20 cellular contexts compared by ENCODE assay signal in the genomic region with DNA sequence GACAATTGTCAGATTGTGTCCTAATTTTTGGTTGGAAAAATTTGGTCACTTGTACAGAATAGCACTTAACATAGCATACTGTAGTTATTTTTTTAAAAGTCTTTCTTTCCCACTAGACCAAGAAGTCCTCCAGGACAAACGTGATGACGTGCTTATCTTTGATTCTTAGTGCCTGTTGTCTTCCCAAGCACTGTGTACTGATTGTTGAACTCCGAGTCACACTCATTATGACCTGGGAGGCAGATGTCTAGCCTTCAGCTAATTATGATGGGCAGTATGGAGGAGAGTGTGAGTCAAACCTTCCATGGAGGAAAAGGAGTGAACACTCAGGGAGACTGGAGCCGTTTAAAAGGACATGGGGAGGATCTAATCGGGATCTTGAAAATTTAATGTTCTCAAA.
DNase-seq lines count a peak whose midpoint lies in the region; ATAC-seq, FAIRE-seq and TF ChIP-seq lines count a peak whose summit lies in the region.
"Had no signal": no experiment of that assay in that cellular context is flagged by ENCODE, and none has a peak within 500 bp of the region (broad histone marks: within the 10 kb centered on the region; RNA-seq: fewer than 3 reads in every experiment).

No MANE protein-coding gene starts in this region.

- TF ChIP-seq POLR2A in body of pancreas (IDR thresholded peaks at IDR 0.05): no peak

- no peak for TF ChIP-seq CTCF in CD4-positive, alpha-beta T cell (IDR thresholded peaks at IDR 0.05)
- TF ChIP-seq CTCF in body of pancreas (IDR thresholded peaks at IDR 0.05) (no peak), right atrium auricular region (IDR thresholded peaks at IDR 0.05) (no peak), smooth muscle cell (IDR thresholded peaks at IDR 0.05; ENCODE audit: borderline replicate concordance, insufficient read depth, poor library complexity, severe bottlenecking) (no peak), mammary epithelial cell (conservative IDR thresholded peaks at IDR 0.05 in 1 of 2, IDR thresholded peaks at IDR 0.05 in 1 of 2; ENCODE audit: extremely low read depth in 1 of 2, insufficient read depth in 1 of 2, low read depth in 1 of 2, low read length in 2 of 2) (no peak)

- peaks cover 48% of the 10 kb centered on the region for H3K4me1 Mint-ChIP-seq in CD4-positive, alpha-beta T cell (ENCODE audit: low read depth)

- H3F3A ChIP-seq in smooth muscle cell (ENCODE audit: low read depth): peaks cover 13% of the 10 kb centered on the region

- dilution Hi-C loops in mammary epithelial cell (cut with HindIII; ENCODE audit: low sequenced_read_pairs): loop anchor here (5.0 kb wide), 1 partner anchor 105 kb away; no protein-coding TSS in a partner anchor

- H3K4me2 ChIP-seq in smooth muscle cell (peak overlapping the region; percentile 3), mammary epithelial cell (ENCODE audit: insufficient read depth, low read depth, low read length) (no peak overlapping the region)

- peaks cover 7% of the 10 kb centered on the region for H3K9me3 Mint-ChIP-seq in CD4-positive, alpha-beta T cell
- H3K9me3 Mint-ChIP-seq: activated naive CD4-positive, alpha-beta T cell treated with anti-CD3 and anti-CD28 coated beads, Interleukin-2, amount 50 U/mL, for 24 hours had no signal

- intact Hi-C loops in CD4-positive, alpha-beta T cell (cut with DNase I, micrococcal nuclease): no loop called here
- intact Hi-C loops in body of pancreas (cut with DNase I): no loop called here
- intact Hi-C loops in mammary epithelial cell (cut with micrococcal nuclease): no loop called here

- no peaks in the 10 kb centered on the region for H3K9me3 ChIP-seq in CD4-positive, alpha-beta T cell (ENCODE audit: control insufficient read depth, low read length)
- H3K9me3 ChIP-seq in body of pancreas (no peaks in the 10 kb centered on the region), right atrium auricular region (no peaks in the 10 kb centered on the region), smooth muscle cell (replicated peaks; ENCODE audit: low read depth) (no peaks in the 10 kb centered on the region), mammary epithelial cell (replicated peaks; ENCODE audit: insufficient read depth, low read length) (no peaks in the 10 kb centered on the region)

- no peaks in the 10 kb centered on the region for H3K36me3 ChIP-seq in body of pancreas (replicated peaks in 1 of 2; ENCODE audit: insufficient read depth in 1 of 2, low read depth in 2 of 2)
- H3K36me3 ChIP-seq in right atrium auricular region: no peaks in the 10 kb centered on the region
- no peaks in the 10 kb centered on the region for H3K36me3 ChIP-seq in smooth muscle cell (ENCODE audit: low read depth)
- H3K36me3 ChIP-seq in mammary epithelial cell (ENCODE audit: insufficient read depth, low read length): no peaks in the 10 kb centered on the region

- 37 to 52% methylated on average over 5 of the region's 5 CpGs for WGBS in body of pancreas, 2 donors
- 8% methylated on average over 5 of the region's 5 CpGs for WGBS in smooth muscle cell (ENCODE audit: low lambda C conversion rate)
- 54% methylated on average over 5 of the region's 5 CpGs for WGBS in mammary epithelial cell (ENCODE audit: low coverage, missing lambda C conversion rate)

- CTCF ChIA-PET in CD4-positive, alpha-beta T cell (lab: Charles Lee): interaction anchor here (1.3 kb wide), 1 partner anchor 26 kb away, joined by 3 read pairs; no protein-coding TSS in a partner anchor
- CTCF ChIA-PET in mammary epithelial cell (lab: Charles Lee; ENCODE audit: low non-redundant PET): no interaction called here

- POLR2A ChIA-PET in CD4-positive, alpha-beta T cell (lab: Charles Lee): no interaction called here

- no peak overlapping the region for H3K27ac ChIP-seq in CD4-positive, alpha-beta T cell (ENCODE audit: low read depth, low read length)
- no peak overlapping the region for H3K27ac ChIP-seq in body of pancreas
- peak overlapping the region; percentile 53 to 60 for H3K27ac ChIP-seq in right atrium auricular region
- H3K27ac ChIP-seq in smooth muscle cell (ENCODE audit: low read depth): peak overlapping the region; percentile 41
- H3K27ac ChIP-seq in mammary epithelial cell (ENCODE audit: insufficient read depth, low read depth, low read length): no peak overlapping the region

- no peak for ATAC-seq in CD4-positive, alpha-beta T cell (ENCODE audit: poor library complexity)
- ATAC-seq in body of pancreas: peak; percentile 45
- ATAC-seq: activated CD4-positive, CD25-positive, alpha-beta regulatory T cell treated with anti-CD3 and anti-CD28 coated beads, Interleukin-2, amount 50 U/mL, for 24 hours; activated T-cell treated with anti-CD3 and anti-CD28 coated beads, Interleukin-2, amount 50 U/mL, for 72 hours had no signal

- H3K27ac Mint-ChIP-seq in CD4-positive, alpha-beta T cell: peak overlapping the region; percentile 74
- H3K27ac Mint-ChIP-seq: activated naive CD4-positive, alpha-beta T cell treated with anti-CD3 and anti-CD28 coated beads, Interleukin-2, amount 50 U/mL, for 24 hours; activated T-cell treated with anti-CD3 and anti-CD28 coated beads, Interleukin-2, amount 50 U/mL, for 72 hours; CD14-positive monocyte; stimulated activated naive CD8-positive, alpha-beta T cell treated with anti-CD3 and anti-CD28 coated beads, Interleukin-15, Interleukin-2, amounts not matched to agents 100 ng/mL and 50 ng/mL, for 24 hours had no signal

- no peak for FAIRE-seq in HTR-8/SVneo (lab: Jason Lieb, UNC)
- FAIRE-seq: H1, RCC 7860 had no signal

- H2AFZ ChIP-seq in smooth muscle cell (ENCODE audit: low read depth) (no peak overlapping the region), mammary epithelial cell (ENCODE audit: low read depth, low read length) (no peak overlapping the region)

- H3K36me3 Mint-ChIP-seq in CD4-positive, alpha-beta T cell (ENCODE audit: low read depth): peaks cover 54% of the 10 kb centered on the region
- H3K36me3 Mint-ChIP-seq: brain, CD14-positive monocyte had no signal

- no peaks in the 10 kb centered on the region for H3K27me3 Mint-ChIP-seq in CD4-positive, alpha-beta T cell
- H3K27me3 Mint-ChIP-seq: activated naive CD4-positive, alpha-beta T cell treated with anti-CD3 and anti-CD28 coated beads, Interleukin-2, amount 50 U/mL, for 24 hours; stimulated activated naive CD8-positive, alpha-beta T cell treated with anti-CD3 and anti-CD28 coated beads, Interleukin-15, Interleukin-2, amounts not matched to agents 100 ng/mL and 50 ng/mL, for 24 hours had no signal

- H3K4me3 Mint-ChIP-seq in CD4-positive, alpha-beta T cell: no peak overlapping the region
- H3K4me3 Mint-ChIP-seq: activated naive CD4-positive, alpha-beta T cell treated with anti-CD3 and anti-CD28 coated beads, Interleukin-2, amount 50 U/mL, for 24 hours; activated T-cell treated with anti-CD3 and anti-CD28 coated beads, Interleukin-2, amount 50 U/mL, for 72 hours; brain; CD14-positive monocyte; stimulated activated naive CD8-positive, alpha-beta T cell treated with anti-CD3 and anti-CD28 coated beads, Interleukin-15, Interleukin-2, amounts not matched to agents 100 ng/mL and 50 ng/mL, for 24 hours had no signal

- in situ Hi-C loops in mammary epithelial cell (cut with MboI; ENCODE audit: low sequenced_read_pairs in 2 of 2): no loop called here
- in situ Hi-C loops in G401 (cut with HindIII; ENCODE audit: low sequenced_read_pairs): no loop called here

- H3K79me2 ChIP-seq in smooth muscle cell (ENCODE audit: low read depth) (no peaks in the 10 kb centered on the region), mammary epithelial cell (ENCODE audit: insufficient read depth, low read length) (no peaks in the 10 kb centered on the region)

- no peaks in the 10 kb centered on the region for H3K27me3 ChIP-seq in CD4-positive, alpha-beta T cell (ENCODE audit: control insufficient read depth, insufficient read depth, low read length)
- no peaks in the 10 kb centered on the region for H3K27me3 ChIP-seq in body of pancreas
- H3K27me3 ChIP-seq in right atrium auricular region: no peaks in the 10 kb centered on the region
- H3K27me3 ChIP-seq in smooth muscle cell (ENCODE audit: low read depth): no peaks in the 10 kb centered on the region
- H3K27me3 ChIP-seq in mammary epithelial cell (ENCODE audit: insufficient read depth, low read length): no peaks in the 10 kb centered on the region

- BruUV-seq in mammary epithelial cell (replicated peaks; lab: Mats Ljungman, UMichigan): no TSS peak

- DNase-seq in CD4-positive, alpha-beta T cell: no peak
- DNase-seq in body of pancreas: peak in 1 of 4 donors; percentile 8
- DNase-seq in right atrium auricular region (ENCODE audit: low spot score): peak; percentile 63
- DNase-seq in smooth muscle cell (lab: John Stamatoyannopoulos, UW; ENCODE audit: unreplicated experiment): no peak
- no peak for DNase-seq in HTR-8/SVneo (ENCODE audit: insufficient read length, low spot score)
- DNase-seq in mammary epithelial cell: no peak
- no peak for DNase-seq in nucleus accumbens (lab: John Stamatoyannopoulos, UW)
- DNase-seq in G401 (ENCODE audit: low spot score): no peak
- DNase-seq: activated T-cell treated with anti-CD3 and anti-CD28 coated beads, Interleukin-2, amount 50 U/mL, for 72 hours; GDM1; NCI-H1436; NCI-H774; stimulated activated CD4-positive, alpha-beta T cell treated with anti-CD3 and anti-CD28 coated beads, Interleukin-2, amount 100 ng/mL, for 24 hours had no signal

- H3K9ac ChIP-seq in smooth muscle cell (ENCODE audit: low read depth): no peak overlapping the region
- no peak overlapping the region for H3K9ac ChIP-seq in mammary epithelial cell (ENCODE audit: insufficient read depth, low read length)

- no peak overlapping the region for H3K4me3 ChIP-seq in body of pancreas
- no peak overlapping the region for H3K4me3 ChIP-seq in right atrium auricular region
- H3K4me3 ChIP-seq in smooth muscle cell: no peak overlapping the region
- H3K4me3 ChIP-seq in mammary epithelial cell (replicated peaks in 1 of 3; ENCODE audit: insufficient read depth in 1 of 3, low read depth in 2 of 3, low read length in 3 of 3): no peak overlapping the region

- H4K20me1 ChIP-seq in smooth muscle cell (ENCODE audit: low read depth): no peaks in the 10 kb centered on the region
- H4K20me1 ChIP-seq in mammary epithelial cell (ENCODE audit: insufficient read depth, low read length): no peaks in the 10 kb centered on the region

- no peaks in the 10 kb centered on the region for H3K4me1 ChIP-seq in body of pancreas
- H3K4me1 ChIP-seq in right atrium auricular region: peaks cover 0 to 14% of the 10 kb centered on the region in 2 donors
- peaks cover 24% of the 10 kb centered on the region for H3K4me1 ChIP-seq in smooth muscle cell (ENCODE audit: low read depth)
- H3K4me1 ChIP-seq in mammary epithelial cell (ENCODE audit: insufficient read depth, low read length): no peaks in the 10 kb centered on the region

Comparison
In these comparisons a context has a peak if more than half of its experiments do, and no peak if none do; other contexts are left out.
1. H3K27ac ChIP-seq: peak in right atrium auricular region (2 of 2) and smooth muscle cell (single experiment); none in CD4-positive, alpha-beta T cell (single experiment), body of pancreas (0 of 4) and mammary epithelial cell (single experiment).